In the genomic region with DNA sequence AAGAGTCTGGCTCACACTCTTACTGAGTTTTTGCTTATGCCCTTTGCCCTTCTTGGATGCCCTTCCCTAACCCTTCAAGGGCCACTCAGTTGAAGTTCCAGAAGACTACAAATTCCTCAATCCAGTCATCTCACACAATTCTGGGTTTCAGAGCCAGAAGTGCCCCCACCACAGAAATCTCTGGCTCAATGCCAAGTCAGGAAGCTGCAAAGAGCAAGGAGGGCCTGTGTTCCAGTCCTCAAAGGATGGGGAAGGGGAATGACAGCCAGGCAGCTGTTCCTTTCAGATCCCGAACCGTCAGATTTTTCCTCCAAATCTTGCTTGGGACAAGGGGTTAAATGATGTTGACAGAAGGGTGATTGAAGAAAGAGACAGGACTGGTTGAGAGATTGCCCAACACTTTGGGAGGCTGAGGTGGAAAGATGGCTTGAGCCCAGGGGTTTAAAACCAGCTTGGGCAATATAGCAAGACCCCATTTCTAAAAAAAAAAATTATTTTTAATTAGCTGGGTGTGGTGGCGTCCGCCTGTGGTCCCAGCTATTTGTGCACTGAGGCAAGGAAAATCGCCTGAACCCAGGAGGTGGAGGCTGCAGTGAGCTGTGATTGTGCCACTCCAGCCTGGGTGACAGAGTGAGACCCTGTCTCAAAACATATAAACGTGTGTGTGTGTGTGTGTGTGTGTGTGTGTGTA, we compare ENCODE assay signal across 10 cellular contexts. TPM values are rescaled to one million over a fixed set of nuclear protein-coding genes. Genes with fewer than 3 reads are reported as not detected.
DNase-seq lines count a peak whose midpoint lies in the region; ATAC-seq and TF ChIP-seq lines count a peak whose summit lies in the region.
"Had no signal": no experiment of that assay in that cellular context is flagged by ENCODE, and none has a peak within 500 bp of the region (broad histone marks: within the 10 kb centered on the region; RNA-seq: fewer than 3 reads in every experiment).

No MANE protein-coding gene starts in this region.

- peaks cover under 1% of the 10 kb centered on the region for H3K36me3 ChIP-seq in iPS-15b (ENCODE audit: control insufficient read depth, insufficient read depth, low read length)
- peaks cover 0 to 22% of the 10 kb centered on the region in 2 donors for H3K36me3 ChIP-seq in left lung

- TF ChIP-seq CTCF in WTC11 (IDR thresholded peaks at IDR 0.05) (no peak), left lung (IDR thresholded peaks at IDR 0.05) (no peak)

- H3K27me3 Mint-ChIP-seq in activated CD8-positive, alpha-beta memory T cell treated with anti-CD3 and anti-CD28 coated beads, Interleukin-2, amount 10 ng/mL, durations not matched to agents 7 days and 5 days = no peaks in the 10 kb centered on the region
- H3K27me3 Mint-ChIP-seq in WTC11 (ENCODE audit: low read depth) = no peaks in the 10 kb centered on the region; the same call in 1 of the 2 replicates

- no peak for ATAC-seq in activated CD8-positive, alpha-beta memory T cell treated with anti-CD3 and anti-CD28 coated beads, Interleukin-2, amount 10 ng/mL, durations not matched to agents 7 days and 5 days
- ATAC-seq in WTC11 = no peak
- ATAC-seq in left lung = no peak
- no peak for ATAC-seq in GM18517 (IDR thresholded peaks at IDR 0.05; ENCODE audit: unreplicated experiment)

- peaks cover 13% of the 10 kb centered on the region for H3K4me1 ChIP-seq in iPS-15b (ENCODE audit: control insufficient read depth, insufficient read depth, low read length)
- H3K4me1 ChIP-seq in left lung = peaks cover 9 to 11% of the 10 kb centered on the region in 2 donors

- H3K9ac ChIP-seq in iPS-15b (ENCODE audit: low read depth, low read length) = peak overlapping the region; percentile 91

- peak overlapping the region; percentile 80 for H3K4me3 Mint-ChIP-seq in activated CD8-positive, alpha-beta memory T cell treated with anti-CD3 and anti-CD28 coated beads, Interleukin-2, amount 10 ng/mL, durations not matched to agents 7 days and 5 days
- peak overlapping the region; percentile 70 for H3K4me3 Mint-ChIP-seq in WTC11

- no peaks in the 10 kb centered on the region for H3K9me3 Mint-ChIP-seq in activated CD8-positive, alpha-beta memory T cell treated with anti-CD3 and anti-CD28 coated beads, Interleukin-2, amount 10 ng/mL, durations not matched to agents 7 days and 5 days (ENCODE audit: low read depth)
- H3K9me3 Mint-ChIP-seq in WTC11 = peaks cover 9% of the 10 kb centered on the region

- H3K4me1 Mint-ChIP-seq in activated CD8-positive, alpha-beta memory T cell treated with anti-CD3 and anti-CD28 coated beads, Interleukin-2, amount 10 ng/mL, durations not matched to agents 7 days and 5 days = peaks cover 24% of the 10 kb centered on the region
- H3K4me1 Mint-ChIP-seq in WTC11 = peaks cover 56% of the 10 kb centered on the region

- POLR2A ChIA-PET in WTC11 (lab: Charles Lee) = interaction anchor here (0.6 to 4.4 kb wide), 10 partner anchors 9 to 315 kb away, joined by 3 to 54 read pairs (median 6); partner anchors contain the start of genes CCDC163, HECTD3, MMACHC and MUTYH

- peak overlapping the region; percentile 81 for H3K4me3 ChIP-seq in iPS-15b (ENCODE audit: low read depth, low read length)
- peak overlapping the region in 1 of 2 donors; percentile 49 for H3K4me3 ChIP-seq in left lung
- H3K4me3 ChIP-seq: cardiac muscle cell had no signal

- H3K36me3 Mint-ChIP-seq in activated CD8-positive, alpha-beta memory T cell treated with anti-CD3 and anti-CD28 coated beads, Interleukin-2, amount 10 ng/mL, durations not matched to agents 7 days and 5 days = peaks cover 3% of the 10 kb centered on the region
- peaks cover 21% of the 10 kb centered on the region for H3K36me3 Mint-ChIP-seq in WTC11

- H3K9me3 ChIP-seq in iPS-15b (ENCODE audit: control insufficient read depth, insufficient read depth, low read length) (no peaks in the 10 kb centered on the region), left lung (no peaks in the 10 kb centered on the region)

- H3K27ac ChIP-seq in substantia nigra (ENCODE audit: low read depth, low read length, poor library complexity, severe bottlenecking) = peak overlapping the region; percentile 55
- H3K27ac ChIP-seq in left lung = no peak overlapping the region
- H3K27ac ChIP-seq: cardiac muscle cell had no signal

- H3K27me3 ChIP-seq in iPS-15b (ENCODE audit: control insufficient read depth, insufficient read depth, low read length) (no peaks in the 10 kb centered on the region), left lung (peaks cover 0 to 11% of the 10 kb centered on the region in 2 donors)
- H3K27me3 ChIP-seq: cardiac muscle cell had no signal

- intact Hi-C loops in left lung (cut with DNase I) = no loop called here

- no peak for DNase-seq in activated CD8-positive, alpha-beta memory T cell treated with anti-CD3 and anti-CD28 coated beads, Interleukin-2, amount 10 ng/mL, durations not matched to agents 7 days and 5 days
- DNase-seq in activated CD8-positive, alpha-beta memory T cell treated with anti-CD3 and anti-CD28 coated beads, Interleukin-2, amount 50 U/mL, for 48 hours = no peak
- DNase-seq in WTC11 (ENCODE audit: low spot score) (no peak), substantia nigra (lab: John Stamatoyannopoulos, UW) (peak in 12 of 49 donors; percentile 3 to 62 (median 22)), KG1 (lab: John Stamatoyannopoulos, UW) (no peak), left lung (no peak)

- H3K27ac Mint-ChIP-seq in activated CD8-positive, alpha-beta memory T cell treated with anti-CD3 and anti-CD28 coated beads, Interleukin-2, amount 10 ng/mL, durations not matched to agents 7 days and 5 days = peak overlapping the region; percentile 80
- peak overlapping the region; percentile 1; the same call in 1 of the 2 replicates for H3K27ac Mint-ChIP-seq in WTC11

- CTCF ChIA-PET in activated CD8-positive, alpha-beta memory T cell treated with anti-CD3 and anti-CD28 coated beads, Interleukin-2, amount 10 ng/mL, durations not matched to agents 7 days and 5 days (lab: Charles Lee) = interaction anchor here (1.1 to 5.5 kb wide), 7 partner anchors 14 to 312 kb away, joined by 3 to 36 read pairs (median 11); partner anchors contain the start of genes AKR1A1, CCDC163, MMACHC and MUTYH
- CTCF ChIA-PET in WTC11 (lab: Charles Lee) = interaction anchor here (0.6 to 4.4 kb wide), 6 partner anchors 14 to 311 kb away, joined by 4 to 32 read pairs (median 6); partner anchors contain the start of genes MUTYH and TOE1

TF ChIP-seq in WTC11, 78 proteins besides CTCF, POLR2A, EP300 and RAD21:
- TF ChIP-seq MYBL2 (CRISPR knock-in tag; IDR thresholded peaks at IDR 0.05) (no peak), ELF4 (CRISPR knock-in tag; IDR thresholded peaks at IDR 0.05; ENCODE audit: low read depth) (no peak), NR1H2 (CRISPR knock-in tag; IDR thresholded peaks at IDR 0.05) (no peak), ZNF121 (CRISPR knock-in tag; IDR thresholded peaks at IDR 0.05) (no peak), ZNF416 (CRISPR knock-in tag; IDR thresholded peaks at IDR 0.05) (no peak), AFF4 (CRISPR knock-in tag; IDR thresholded peaks at IDR 0.05; ENCODE audit: borderline replicate concordance) (no peak), NFATC4 (CRISPR knock-in tag; IDR thresholded peaks at IDR 0.05) (no peak), NFYB (CRISPR knock-in tag; conservative IDR thresholded peaks at IDR 0.05; ENCODE audit: low read depth) (no peak), ESRRA (CRISPR knock-in tag; IDR thresholded peaks at IDR 0.05; ENCODE audit: borderline replicate concordance) (no peak)

RNA-seq across cellular contexts. Expression of gene HPDL, which starts 0.7 kb away (rescaled TPM):
- 10 to 100 TPM; 16.3 to 23.4 TPM for total RNA-seq in activated CD8-positive, alpha-beta memory T cell treated with anti-CD3 and anti-CD28 coated beads, Interleukin-2, amount 10 ng/mL, durations not matched to agents 7 days and 5 days
- total RNA-seq in WTC11 (2021) = 24.9 to 44.0 TPM (median 27.8 TPM) in 3 replicates
- 1 to 10 TPM in 1 of 2 donors, under 1 TPM in 1; 0.20 to 1.5 TPM for total RNA-seq in left lung
- total RNA-seq: Daoy had no signal

RNA-seq across cellular contexts. Expression of gene TOE1, which starts 14.0 kb away (rescaled TPM):
- total RNA-seq in activated CD8-positive, alpha-beta memory T cell treated with anti-CD3 and anti-CD28 coated beads, Interleukin-2, amount 10 ng/mL, durations not matched to agents 7 days and 5 days = 10 to 100 TPM; 21.4 to 26.5 TPM
- total RNA-seq in WTC11 (2021) (7.4 to 10.9 TPM (median 10.0 TPM) in 3 replicates), left lung (1 to 10 TPM; 6.6 to 9.2 TPM)

RNA-seq across cellular contexts. Expression of gene MUTYH, which starts 14.3 kb away (rescaled TPM):
- total RNA-seq in activated CD8-positive, alpha-beta memory T cell treated with anti-CD3 and anti-CD28 coated beads, Interleukin-2, amount 10 ng/mL, durations not matched to agents 7 days and 5 days = 10 to 100 TPM; 65.3 to 67.2 TPM
- 58.3 to 67.2 TPM (median 65.7 TPM) in 3 replicates for total RNA-seq in WTC11 (2021)
- total RNA-seq in left lung = 10 to 100 TPM; 15.4 to 20.2 TPM

Comparison
In these comparisons a context has a peak if more than half of its experiments do, and no peak if none do; other contexts are left out.
1. RNA of gene HPDL, which starts 0.7 kb away (total RNA-seq): 24.9 to 44.0 TPM in WTC11 and 16.3 to 23.4 TPM in activated CD8-positive, alpha-beta memory T cell treated with anti-CD3 and anti-CD28 coated beads, Interleukin-2, amount 10 ng/mL, durations not matched to agents 7 days and 5 days; 0.20 to 1.5 TPM in left lung; every median in the first group is over 4 times any median in the second.